1 cellular context compared by ENCODE assay signal in the genomic region with DNA sequence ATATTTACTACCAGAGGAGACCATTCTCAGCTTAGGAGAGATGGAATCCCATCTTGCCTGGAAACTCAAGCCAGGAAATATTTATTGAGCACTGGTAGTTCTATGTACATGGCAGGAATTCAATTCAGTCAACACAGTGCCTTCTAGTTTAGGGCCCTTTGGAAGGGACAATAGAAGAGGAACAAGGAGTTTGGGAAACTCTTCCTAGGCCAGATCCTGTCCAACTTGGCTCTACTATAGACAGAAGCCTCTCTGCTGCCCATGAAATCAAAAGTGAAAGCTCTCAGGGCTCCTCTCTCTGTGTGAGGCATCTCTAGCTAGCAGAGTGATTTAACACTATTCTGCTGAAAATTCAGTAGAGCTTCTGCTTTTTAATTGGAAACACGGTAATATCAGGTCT.
TF ChIP-seq lines count a peak whose summit lies in the region.

No MANE protein-coding gene starts in this region.

TF ChIP-seq in WTC11, 78 proteins besides CTCF, POLR2A, EP300 and RAD21 (continued from another document):
- TF ChIP-seq, protein P1, sequence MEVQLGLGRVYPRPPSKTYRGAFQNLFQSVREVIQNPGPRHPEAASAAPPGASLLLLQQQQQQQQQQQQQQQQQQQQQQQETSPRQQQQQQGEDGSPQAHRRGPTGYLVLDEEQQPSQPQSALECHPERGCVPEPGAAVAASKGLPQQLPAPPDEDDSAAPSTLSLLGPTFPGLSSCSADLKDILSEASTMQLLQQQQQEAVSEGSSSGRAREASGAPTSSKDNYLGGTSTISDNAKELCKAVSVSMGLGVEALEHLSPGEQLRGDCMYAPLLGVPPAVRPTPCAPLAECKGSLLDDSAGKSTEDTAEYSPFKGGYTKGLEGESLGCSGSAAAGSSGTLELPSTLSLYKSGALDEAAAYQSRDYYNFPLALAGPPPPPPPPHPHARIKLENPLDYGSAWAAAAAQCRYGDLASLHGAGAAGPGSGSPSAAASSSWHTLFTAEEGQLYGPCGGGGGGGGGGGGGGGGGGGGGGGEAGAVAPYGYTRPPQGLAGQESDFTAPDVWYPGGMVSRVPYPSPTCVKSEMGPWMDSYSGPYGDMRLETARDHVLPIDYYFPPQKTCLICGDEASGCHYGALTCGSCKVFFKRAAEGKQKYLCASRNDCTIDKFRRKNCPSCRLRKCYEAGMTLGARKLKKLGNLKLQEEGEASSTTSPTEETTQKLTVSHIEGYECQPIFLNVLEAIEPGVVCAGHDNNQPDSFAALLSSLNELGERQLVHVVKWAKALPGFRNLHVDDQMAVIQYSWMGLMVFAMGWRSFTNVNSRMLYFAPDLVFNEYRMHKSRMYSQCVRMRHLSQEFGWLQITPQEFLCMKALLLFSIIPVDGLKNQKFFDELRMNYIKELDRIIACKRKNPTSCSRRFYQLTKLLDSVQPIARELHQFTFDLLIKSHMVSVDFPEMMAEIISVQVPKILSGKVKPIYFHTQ (CRISPR knock-in tag; IDR thresholded peaks at IDR 0.05), result no peak
